In the genomic region with DNA sequence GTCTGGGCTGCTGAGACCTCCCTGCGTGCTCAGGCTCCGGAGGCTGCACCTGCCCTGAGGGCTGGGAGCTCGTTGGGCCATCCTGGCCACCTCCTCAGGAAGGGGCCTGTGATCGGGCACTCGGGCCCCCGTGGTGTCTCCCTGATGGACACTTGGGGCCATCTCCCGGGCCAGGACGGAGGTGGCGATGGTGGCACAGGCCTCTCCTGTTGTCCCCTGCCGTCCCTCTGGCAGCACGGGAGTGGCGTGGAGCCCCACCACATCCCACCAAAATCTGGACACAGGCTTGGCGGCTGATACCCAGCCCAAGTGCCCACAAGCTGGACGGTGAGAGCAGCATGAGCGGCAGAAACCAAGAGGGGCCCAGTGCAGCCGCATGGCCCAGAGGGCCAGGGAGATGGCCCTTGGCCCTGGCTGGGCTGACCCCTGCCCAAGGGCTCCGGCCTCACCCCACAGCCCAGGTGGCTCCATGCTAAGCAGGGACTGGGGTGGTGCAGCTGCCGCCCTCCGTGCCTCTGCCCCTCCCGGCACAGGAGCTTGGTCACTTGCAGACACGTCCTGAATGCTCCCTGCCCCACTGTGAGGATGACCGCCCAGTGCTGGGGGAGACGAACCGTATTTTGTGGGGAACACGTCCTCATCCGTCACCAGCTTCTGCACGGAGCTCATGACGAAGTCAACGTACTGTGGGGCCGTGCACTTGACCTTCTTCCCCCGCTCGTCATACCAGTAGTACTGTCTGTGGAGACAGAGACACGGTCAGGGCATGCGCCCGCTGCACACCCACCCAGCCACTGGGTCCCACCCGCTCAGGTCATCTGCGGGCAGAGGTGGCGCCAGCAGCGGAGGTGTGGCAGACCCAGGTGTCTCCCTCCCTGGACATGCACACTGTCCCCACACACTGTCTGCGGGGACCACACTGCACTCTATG, we compare ENCODE assay signal across 19 cellular contexts.
"Had no signal": no experiment of that assay in that cellular context is flagged by ENCODE, and none has a peak within 500 bp of the region (broad histone marks: within the 10 kb centered on the region; RNA-seq: fewer than 3 reads in every experiment).

No MANE protein-coding gene starts in this region.

- H3K36me3 ChIP-seq: breast epithelium had no signal

- DNase-seq: activated CD4-positive, alpha-beta T cell treated with anti-CD3 and anti-CD28 coated beads, Interleukin-2, amount 50 U/mL, for 1 hour; activated CD4-positive, CD25-positive, alpha-beta regulatory T cell treated with anti-CD3 and anti-CD28 coated beads, Interleukin-2, amount 50 U/mL, for 72 hours; activated CD8-positive, alpha-beta T cell treated with anti-CD3 and anti-CD28 coated beads, Interleukin-2, amount 10 ng/mL, durations not matched to agents 7 days and 5 days; activated T-cell treated with anti-CD3 and anti-CD28 coated beads, Interleukin-2, amount 50 U/mL, for 1 hour; adrenal gland; cortex of kidney; endodermal cell; islet precursor cell; midbrain; natural killer cell; stimulated activated CD4-positive, alpha-beta T cell treated with anti-CD3 and anti-CD28 coated beads, Interleukin-4, amount 100 ng/mL, for 24 hours; stimulated activated naive CD4-positive, alpha-beta T cell treated with Interleukin-2 at 50 U/mL for 16 hours had no signal

- H3K4me1 ChIP-seq: breast epithelium, upper lobe of left lung had no signal

- H3K27ac ChIP-seq: adrenal gland, breast epithelium, heart right ventricle, upper lobe of left lung, VCaP had no signal

- H3K9me3 ChIP-seq: adrenal gland, breast epithelium, gastroesophageal sphincter, heart right ventricle, upper lobe of left lung had no signal

- ATAC-seq: activated CD8-positive, alpha-beta T cell treated with anti-CD3 and anti-CD28 coated beads, Interleukin-2, amount 10 ng/mL, durations not matched to agents 7 days and 5 days; gastroesophageal sphincter; heart right ventricle; left lobe of liver; natural killer cell; SK-N-SH treated with all-trans-retinoic acid at 6 μM for 48 hours had no signal

- H3K27me3 ChIP-seq: adrenal gland, breast epithelium, gastroesophageal sphincter, heart right ventricle, upper lobe of left lung had no signal

- H3K4me3 ChIP-seq: adrenal gland, breast epithelium, gastroesophageal sphincter, heart right ventricle, upper lobe of left lung had no signal
